In genomic region chr20:25309395-25310267, GRCh38 we compare ENCODE assay signal across 8 cellular contexts.
A peak's percentile ranks its signal among the peaks of the same experiment; 100 is the strongest.
DNase-seq lines count a peak whose midpoint lies in the region; ATAC-seq and TF ChIP-seq lines count a peak whose summit lies in the region.

No MANE protein-coding gene starts in this region.

- peak overlapping the region; percentile 72 for H3K4me2 ChIP-seq in mammary epithelial cell (ENCODE audit: insufficient read depth, low read depth, low read length)

- DNase-seq in GM13977 (ENCODE audit: low spot score) (peak; percentile 19), NCI-H226 (peak; percentile 83), mammary epithelial cell (peak; percentile 72), right lobe of liver (peak in 2 of 3 donors; percentile 54 to 66), upper lobe of left lung (peak in 1 of 2 donors; percentile 52), DMS79 treated with DMSO at 0.1 percent for 48 hours (lab: John Stamatoyannopoulos, UW) (no peak)
- DNase-seq in activated CD8-positive, alpha-beta memory T cell treated with anti-CD3 and anti-CD28 coated beads, Interleukin-2, amount 50 U/mL, for 4 hours = no peak

- no peak for TF ChIP-seq POLR2A in right lobe of liver (IDR thresholded peaks at IDR 0.05)
- peak in 1 of 4 donors; percentile 37 for TF ChIP-seq POLR2A in upper lobe of left lung (IDR thresholded peaks at IDR 0.05)

- no TSS peak for BruUV-seq in mammary epithelial cell (replicated peaks; lab: Mats Ljungman, UMichigan)

- no peaks in the 10 kb centered on the region for H4K20me1 ChIP-seq in mammary epithelial cell (ENCODE audit: insufficient read depth, low read length)

- TF ChIP-seq CTCF in GM13977 (IDR thresholded peaks at IDR 0.05; ENCODE audit: extremely low read depth, insufficient read depth, missing control alignments) (no peak), mammary epithelial cell (conservative IDR thresholded peaks at IDR 0.05 in 1 of 2, IDR thresholded peaks at IDR 0.05 in 1 of 2; ENCODE audit: extremely low read depth in 1 of 2, insufficient read depth in 1 of 2, low read depth in 1 of 2, low read length in 2 of 2) (no peak), right lobe of liver (IDR thresholded peaks at IDR 0.05) (no peak), upper lobe of left lung (IDR thresholded peaks at IDR 0.05) (no peak)

- intact Hi-C loops in mammary epithelial cell (cut with micrococcal nuclease) = loop anchor here (1.0 kb wide), 1 partner anchor 90 kb away; no protein-coding TSS in a partner anchor
- intact Hi-C loops in right lobe of liver (cut with DNase I) = loop anchor here in 1 of 2 donors (10.0 kb wide), 1 partner anchor 85 kb away; the partner anchor contains the start of gene ABHD12

- H2AFZ ChIP-seq in mammary epithelial cell (ENCODE audit: low read depth, low read length) = no peak overlapping the region

- H3K79me2 ChIP-seq in mammary epithelial cell (ENCODE audit: insufficient read depth, low read length) = no peaks in the 10 kb centered on the region

- in situ Hi-C loops in GM13977 (cut with MboI; ENCODE audit: low pct_unique_long_range_greater_than_20kb, low sequenced_read_pairs, unreplicated experiment) = no loop called here
- in situ Hi-C loops in mammary epithelial cell (cut with MboI; ENCODE audit: low sequenced_read_pairs in 2 of 2) = loop anchor here (5.0 to 25.0 kb wide), 7 partner anchors 52 to 553 kb away; partner anchors contain the start of genes ACSS1 (in 1 of the 2) and ZNF337 (in 1 of the 2)

- dilution Hi-C loops in mammary epithelial cell (cut with HindIII; ENCODE audit: low sequenced_read_pairs) = loop anchor here (5.0 kb wide), 3 partner anchors 37 to 88 kb away; no protein-coding TSS in a partner anchor

- WGBS in mammary epithelial cell (ENCODE audit: low coverage, missing lambda C conversion rate) = 65% methylated on average over 16 of the region's 18 CpGs
- 55% methylated on average over 4 of the region's 18 CpGs for WGBS in right lobe of liver (ENCODE audit: insufficient coverage, low coverage, low lambda C conversion rate, missing lambda C conversion rate)
- 89 to 93% methylated on average over 7 to 17 of the region's 18 CpGs for WGBS in upper lobe of left lung, 2 donors

- H3K36me3 ChIP-seq in mammary epithelial cell (ENCODE audit: insufficient read depth, low read length) (no peaks in the 10 kb centered on the region), right lobe of liver (no peaks in the 10 kb centered on the region), upper lobe of left lung (peaks cover 0 to 20% (median 7%) of the 10 kb centered on the region in 4 donors)

- H3K9ac ChIP-seq in mammary epithelial cell (ENCODE audit: insufficient read depth, low read length) = no peak overlapping the region

- H3K9me3 ChIP-seq in mammary epithelial cell (replicated peaks; ENCODE audit: insufficient read depth, low read length) (no peaks in the 10 kb centered on the region), right lobe of liver (no peaks in the 10 kb centered on the region), upper lobe of left lung (no peaks in the 10 kb centered on the region)

- peaks cover 25% of the 10 kb centered on the region for H3K4me1 ChIP-seq in mammary epithelial cell (ENCODE audit: insufficient read depth, low read length)
- H3K4me1 ChIP-seq in right lobe of liver = peaks cover 0 to 31% (median 11%) of the 10 kb centered on the region in 4 donors
- H3K4me1 ChIP-seq in upper lobe of left lung = peaks cover 14 to 25% (median 17%) of the 10 kb centered on the region in 4 donors

- H3K27ac ChIP-seq in mammary epithelial cell (ENCODE audit: insufficient read depth, low read depth, low read length) = peak overlapping the region; percentile 23
- peak overlapping the region; percentile 61 to 74 (median 70) for H3K27ac ChIP-seq in right lobe of liver
- H3K27ac ChIP-seq in upper lobe of left lung = peak overlapping the region; percentile 41 to 81 (median 59)

- H3K27me3 ChIP-seq in mammary epithelial cell (ENCODE audit: insufficient read depth, low read length) (no peaks in the 10 kb centered on the region), right lobe of liver (no peaks in the 10 kb centered on the region), upper lobe of left lung (no peaks in the 10 kb centered on the region)

- ATAC-seq in right lobe of liver (peak; percentile 37 to 72 (median 50)), upper lobe of left lung (ENCODE audit: low FRiP score in 2 of 2) (peak; percentile 73 to 82), HG02610 (IDR thresholded peaks at IDR 0.05; ENCODE audit: unreplicated experiment) (no peak)

- H3K4me3 ChIP-seq in mammary epithelial cell (replicated peaks in 1 of 3; ENCODE audit: insufficient read depth in 1 of 3, low read depth in 2 of 3, low read length in 3 of 3) (no peak overlapping the region), right lobe of liver (no peak overlapping the region), upper lobe of left lung (peak overlapping the region in 1 of 4 donors; percentile 15)

- CTCF ChIA-PET in mammary epithelial cell (lab: Charles Lee; ENCODE audit: low non-redundant PET) = no interaction called here

- TF ChIP-seq EP300 in upper lobe of left lung (IDR thresholded peaks at IDR 0.05) = no peak

Comparison
In these comparisons a context has a peak if more than half of its experiments do, and no peak if none do; other contexts are left out.
1. DNase-seq: peak in GM13977 (single experiment), NCI-H226 (single experiment), mammary epithelial cell (single experiment) and right lobe of liver (2 of 3); none in DMS79 treated with DMSO at 0.1 percent for 48 hours (single experiment) and activated CD8-positive, alpha-beta memory T cell treated with anti-CD3 and anti-CD28 coated beads, Interleukin-2, amount 50 U/mL, for 4 hours (single experiment).
2. Peak in every context shown above with its lines, with median percentiles within 50 percentile points of each other: H3K27ac ChIP-seq.